ENCODE assay signal across 20 cellular contexts in the genomic region with DNA sequence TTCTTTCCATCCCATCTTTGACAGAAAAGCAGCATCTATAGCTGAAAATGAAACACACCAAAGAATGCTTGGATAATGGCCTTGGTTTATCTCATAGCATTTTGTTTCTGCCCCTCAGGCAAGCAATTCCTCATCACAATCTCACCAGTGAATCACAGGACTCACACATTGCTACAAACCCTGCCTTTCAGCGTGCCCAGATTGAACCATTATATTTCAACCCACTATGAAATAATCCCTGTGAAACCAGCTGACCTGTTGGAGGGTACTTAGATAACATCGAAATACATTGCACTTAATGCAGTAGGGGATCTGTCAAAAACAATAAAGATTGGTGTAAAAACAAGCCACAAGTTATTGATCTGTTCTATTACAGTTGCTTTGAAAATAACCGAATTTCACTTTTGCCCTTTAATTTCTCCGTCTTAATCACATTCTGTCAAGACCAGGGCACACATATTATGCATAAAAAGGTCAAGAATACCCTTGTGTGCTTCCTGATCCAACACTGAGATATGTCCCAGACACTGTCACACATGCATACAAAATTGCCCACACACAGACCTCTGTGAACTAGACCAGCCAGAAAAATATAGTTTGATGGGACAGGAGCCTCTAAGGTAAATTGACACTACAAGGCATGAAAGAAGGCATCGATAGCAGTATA.
"Had no signal": no experiment of that assay in that cellular context is flagged by ENCODE, and none has a peak within 500 bp of the region (broad histone marks: within the 10 kb centered on the region; RNA-seq: fewer than 3 reads in every experiment).

No MANE protein-coding gene starts in this region.

- H3K4me3 ChIP-seq: adrenal gland, ascending aorta, esophagus muscularis mucosa, heart left ventricle, right lobe of liver, skin epidermis, tibial artery had no signal

- ATAC-seq: activated T-cell treated with anti-CD3 and anti-CD28 coated beads, Interleukin-2, amount 50 U/mL, for 4 hours; effector memory CD8-positive, alpha-beta T cell; heart left ventricle; left cardiac atrium; right lobe of liver; stimulated activated naive CD8-positive, alpha-beta T cell treated with anti-CD3 and anti-CD28 coated beads, Interleukin-15, amount 100 ng/mL, for 72 hours had no signal

- H3K36me3 ChIP-seq: adrenal gland, ascending aorta, brain microvascular endothelial cell, esophagus muscularis mucosa, heart left ventricle, right lobe of liver, tibial artery had no signal

- H3K9me3 ChIP-seq: adrenal gland, ascending aorta, esophagus muscularis mucosa, heart left ventricle, right lobe of liver, tibial artery had no signal

- H3K27me3 ChIP-seq: adrenal gland, ascending aorta, brain microvascular endothelial cell, esophagus muscularis mucosa, heart left ventricle, right lobe of liver, tibial artery had no signal

- DNase-seq: activated CD4-positive, alpha-beta T cell treated with anti-CD3 and anti-CD28 coated beads for 4 hours; activated CD4-positive, alpha-beta T cell treated with anti-CD3 and anti-CD28 coated beads, Interleukin-2, amount 50 U/mL, for 48 hours; activated CD4-positive, CD25-positive, alpha-beta regulatory T cell; activated CD8-positive, alpha-beta memory T cell treated with anti-CD3 and anti-CD28 coated beads, Interleukin-2, amount 50 U/mL, for 48 hours; activated naive CD4-positive, alpha-beta T cell; activated T-cell treated with anti-CD3 and anti-CD28 coated beads, Interleukin-2, amount 50 U/mL, for 4 hours; adrenal gland; brain microvascular endothelial cell; effector memory CD8-positive, alpha-beta T cell; heart left ventricle; left cardiac atrium; occipital lobe; posterior cingulate gyrus; right lobe of liver; stimulated activated CD4-positive, alpha-beta T cell treated with anti-CD3 and anti-CD28 coated beads, Interleukin-1b, Interleukin-23, amount 100 ng/mL, for 48 hours; stimulated activated naive CD8-positive, alpha-beta T cell treated with anti-CD3 and anti-CD28 coated beads, Interleukin-15, amount 100 ng/mL, for 72 hours; tibial artery had no signal

- H3K4me1 ChIP-seq: adrenal gland, ascending aorta, esophagus muscularis mucosa, heart left ventricle, right lobe of liver, tibial artery had no signal
